In the genomic region with DNA sequence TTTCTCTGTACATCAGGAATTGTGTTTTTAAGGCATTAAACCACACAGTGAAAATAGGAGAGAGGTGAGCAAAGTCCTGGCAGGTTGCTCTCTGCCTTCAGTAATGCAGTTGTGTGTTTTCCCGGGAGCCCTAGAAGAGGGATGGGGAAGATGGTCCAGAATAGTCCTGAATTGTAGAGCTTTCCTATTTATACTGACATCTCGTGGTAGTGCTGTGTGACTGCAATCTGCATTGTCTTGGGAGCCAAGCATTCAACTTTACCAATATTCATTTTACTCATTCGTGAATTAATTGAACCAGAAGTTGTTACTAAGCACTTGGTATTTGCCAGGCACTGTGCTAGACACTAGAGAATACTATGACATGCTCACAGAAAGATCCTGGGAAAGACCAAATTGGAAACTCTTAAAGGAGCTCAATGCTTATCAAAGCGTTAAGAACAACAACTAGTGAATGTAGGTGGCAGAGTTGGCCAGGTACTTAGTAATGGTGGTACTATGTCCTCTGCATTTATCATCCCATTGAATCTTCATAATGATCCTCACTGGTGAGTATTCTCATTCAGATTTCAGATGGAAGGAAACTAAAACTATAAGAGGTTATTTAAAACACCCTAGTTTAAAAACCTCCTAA, we compare ENCODE assay signal across 9 cellular contexts.
DNase-seq lines count a peak whose midpoint lies in the region; ATAC-seq, FAIRE-seq and TF ChIP-seq lines count a peak whose summit lies in the region.
"Had no signal": no experiment of that assay in that cellular context is flagged by ENCODE, and none has a peak within 500 bp of the region (broad histone marks: within the 10 kb centered on the region; RNA-seq: fewer than 3 reads in every experiment).

No MANE protein-coding gene starts in this region.

- H4K20me1 ChIP-seq in PC-9 (ENCODE audit: insufficient read depth): no peaks in the 10 kb centered on the region
- no peaks in the 10 kb centered on the region for H4K20me1 ChIP-seq in endothelial cell of umbilical vein (replicated peaks; ENCODE audit: control insufficient read depth, extremely low read depth, insufficient read depth, low read length)

- no peaks in the 10 kb centered on the region for H3K79me2 ChIP-seq in PC-9 (ENCODE audit: low read depth)
- no peaks in the 10 kb centered on the region for H3K79me2 ChIP-seq in endothelial cell of umbilical vein (ENCODE audit: control insufficient read depth, insufficient read depth, low read length)

- dilution Hi-C loops in endothelial cell of umbilical vein (cut with MboI; ENCODE audit: extremely low pct_ligation_motif_present, low sequenced_read_pairs): no loop called here

- no peaks in the 10 kb centered on the region for H3K9me1 ChIP-seq in endothelial cell of umbilical vein (replicated peaks; ENCODE audit: control insufficient read depth, extremely low read depth, insufficient read depth, low read length)

- peaks cover 29% of the 10 kb centered on the region for H3F3A ChIP-seq in PC-9 (ENCODE audit: insufficient read depth, low read depth)

- H2AFZ ChIP-seq in PC-9 (no peak overlapping the region), endothelial cell of umbilical vein (ENCODE audit: low read depth, low read length) (no peak overlapping the region)

- peak; percentile 78 for FAIRE-seq in endothelial cell of umbilical vein (lab: Jason Lieb, UNC)

- no peaks in the 10 kb centered on the region for H3K9me2 ChIP-seq in PC-9 (ENCODE audit: insufficient read depth)

- H3K36me3 ChIP-seq in PC-9 (ENCODE audit: low read depth): no peaks in the 10 kb centered on the region
- H3K36me3 ChIP-seq in endothelial cell of umbilical vein (ENCODE audit: control insufficient read depth in 2 of 2, extremely low read depth in 1 of 2, insufficient read depth in 2 of 2, low read length in 2 of 2): no peaks in the 10 kb centered on the region

- intact Hi-C loops in PC-9 (cut with micrococcal nuclease; ENCODE audit: unreplicated experiment) (loop anchor here (1.0 to 5.0 kb wide), 5 partner anchors 75 to 1101 kb away; no protein-coding TSS in a partner anchor), endothelial cell of umbilical vein (cut with micrococcal nuclease) (loop anchor here (1.0 to 5.0 kb wide), 10 partner anchors 75 to 1101 kb away; no protein-coding TSS in a partner anchor)

- POLR2A ChIA-PET in PC-9 (lab: Charles Lee; ENCODE audit: unreplicated experiment): no interaction called here
- POLR2A ChIA-PET in endothelial cell of umbilical vein (lab: Charles Lee): interaction anchor here (1.0 kb wide), 2 partner anchors 214 to 215 kb away, joined by 3 read pairs; no protein-coding TSS in a partner anchor

- H3K27ac ChIP-seq in PC-9 (peak overlapping the region; percentile 85), endothelial cell of umbilical vein (ENCODE audit: insufficient read depth, low read depth, low read length) (no peak overlapping the region)
- H3K27ac ChIP-seq: skin epidermis had no signal

- H3K27me3 ChIP-seq in PC-9 (ENCODE audit: insufficient read depth, low read depth) (no peaks in the 10 kb centered on the region), endothelial cell of umbilical vein (ENCODE audit: control insufficient read depth in 2 of 2, insufficient read depth in 2 of 2, low read length in 2 of 2) (no peaks in the 10 kb centered on the region)

- CTCF ChIA-PET in PC-9 (lab: Charles Lee) (interaction anchor here (0.6 to 1.1 kb wide), 4 partner anchors 74 to 1102 kb away, joined by 3 to 6 read pairs (median 5); no protein-coding TSS in a partner anchor), endothelial cell of umbilical vein (lab: Charles Lee) (interaction anchor here (0.7 to 6.0 kb wide), 77 partner anchors 9 to 1121 kb away, joined by 3 to 172 read pairs (median 4); a partner anchor contains a TSS)

- TF ChIP-seq POLR2A in endothelial cell of umbilical vein (IDR thresholded peaks at IDR 0.05; ENCODE audit: low read depth, low read length): no peak

- H3K4me1 ChIP-seq in PC-9 (replicated peaks; ENCODE audit: insufficient read depth) (peaks cover 35% of the 10 kb centered on the region), endothelial cell of umbilical vein (ENCODE audit: control insufficient read depth, extremely low read depth, insufficient read depth, low read length) (peaks cover 9% of the 10 kb centered on the region)

- H3K9ac ChIP-seq in endothelial cell of umbilical vein (replicated peaks; ENCODE audit: extremely low read depth, insufficient read depth, low read length): no peak overlapping the region

- no peaks in the 10 kb centered on the region for H3K9me3 ChIP-seq in PC-9 (ENCODE audit: insufficient read depth, low read depth)
- no peaks in the 10 kb centered on the region for H3K9me3 ChIP-seq in endothelial cell of umbilical vein (replicated peaks; ENCODE audit: control insufficient read depth, insufficient read depth, low read length)

- DNase-seq in NCI-H510A treated with DMSO at 0.1 percent for 48 hours (lab: John Stamatoyannopoulos, UW): peak; percentile 21
- DNase-seq in NCI-H510A (lab: John Stamatoyannopoulos, UW): no peak
- DNase-seq in PC-9: peak in 1 of 2 experiments; percentile 53
- DNase-seq in endothelial cell of umbilical vein (ENCODE audit: low read depth, low spot score): peak; percentile 59
- DNase-seq in mucosa of gallbladder (ENCODE audit: low spot score): peak; percentile 15

- BruUV-seq in PC-9 (replicated peaks; lab: Mats Ljungman, UMichigan): no TSS peak
- no TSS peak for BruUV-seq in endothelial cell of umbilical vein (replicated peaks; lab: Mats Ljungman, UMichigan)

- peak; percentile 80 for TF ChIP-seq CTCF in PC-9 (conservative IDR thresholded peaks at IDR 0.05)
- peak; percentile 74 to 78 for TF ChIP-seq CTCF in endothelial cell of umbilical vein (IDR thresholded peaks at IDR 0.05; ENCODE audit: extremely low read depth in 1 of 2, insufficient read depth in 1 of 2, low read depth in 1 of 2, low read length in 2 of 2)

- H3K4me2 ChIP-seq in PC-9: peak overlapping the region; percentile 63
- H3K4me2 ChIP-seq in endothelial cell of umbilical vein (ENCODE audit: insufficient read depth, low read length): no peak overlapping the region

- H3K4me3 ChIP-seq in PC-9 (no peak overlapping the region), endothelial cell of umbilical vein (replicated peaks in 1 of 3; ENCODE audit: insufficient read depth in 1 of 3, low read depth in 1 of 3, low read length in 3 of 3) (no peak overlapping the region)
- H3K4me3 ChIP-seq: skin epidermis had no signal

- peak; percentile 57 for ATAC-seq in HG03354 (IDR thresholded peaks at IDR 0.05; ENCODE audit: poor library complexity, severe bottlenecking, unreplicated experiment)
- no peak for ATAC-seq in HG02981 (IDR thresholded peaks at IDR 0.05; ENCODE audit: unreplicated experiment)
- no peak for ATAC-seq in GM21367 (IDR thresholded peaks at IDR 0.05; ENCODE audit: unreplicated experiment)

TF ChIP-seq in endothelial cell of umbilical vein, 7 proteins besides CTCF, POLR2A, EP300 and RAD21:
- TF ChIP-seq POLR2AphosphoS5 (IDR thresholded peaks at IDR 0.05; ENCODE audit: insufficient read depth, low read depth, low read length) (no peak), MYC (IDR thresholded peaks at IDR 0.05; ENCODE audit: low read depth, low read length) (no peak), GATA2 (IDR thresholded peaks at IDR 0.05; ENCODE audit: insufficient read depth, insufficient read length, low read depth, low read length) (no peak), JUN (IDR thresholded peaks at IDR 0.05; ENCODE audit: borderline replicate concordance, insufficient read depth, insufficient read length, low read depth) (no peak), EZH2 (IDR thresholded peaks at IDR 0.05; ENCODE audit: borderline replicate concordance, low read depth, low read length, severe bottlenecking) (no peak), FOS (IDR thresholded peaks at IDR 0.05; ENCODE audit: borderline replicate concordance, insufficient read depth, low read length) (no peak)
- TF ChIP-seq, protein P1, sequence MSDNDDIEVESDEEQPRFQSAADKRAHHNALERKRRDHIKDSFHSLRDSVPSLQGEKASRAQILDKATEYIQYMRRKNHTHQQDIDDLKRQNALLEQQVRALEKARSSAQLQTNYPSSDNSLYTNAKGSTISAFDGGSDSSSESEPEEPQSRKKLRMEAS (IDR thresholded peaks at IDR 0.05; ENCODE audit: insufficient read depth, insufficient read length): no peak
